8 cellular contexts compared by ENCODE assay signal in the genomic region with DNA sequence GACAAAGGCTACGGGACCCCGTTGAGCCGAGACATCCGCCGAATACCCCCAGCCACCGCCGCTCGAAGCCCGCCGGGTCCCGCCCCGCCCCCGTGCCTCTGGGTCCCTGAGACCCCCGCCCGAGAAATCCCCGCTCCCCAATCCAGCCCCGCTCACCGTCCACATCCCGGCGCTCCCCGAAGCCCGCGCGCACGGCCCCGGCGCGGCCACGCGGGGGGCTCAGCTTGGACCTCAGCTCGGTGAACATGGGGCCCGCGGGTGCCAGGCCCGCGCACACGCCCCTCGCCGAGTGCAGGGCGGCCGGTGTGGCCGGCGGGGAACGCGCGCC. TPM values are rescaled to one million over a fixed set of nuclear protein-coding genes. Genes with fewer than 3 reads are reported as not detected.
DNase-seq lines count a peak whose midpoint lies in the region; ATAC-seq and TF ChIP-seq lines count a peak whose summit lies in the region.

No MANE protein-coding gene starts in this region.

- CTCF ChIA-PET in activated B cell treated with CpG ODN at 0.5 μM for 24 hours (lab: Charles Lee) = interaction anchor here (0.8 to 2.3 kb wide), 4 partner anchors 105 to 442 kb away, joined by 3 to 19 read pairs (median 7); partner anchors contain the start of genes LKAAEAR1 and PTK6

- no peaks in the 10 kb centered on the region for H3K9me3 Mint-ChIP-seq in activated B cell treated with CpG ODN at 0.5 μM for 24 hours

- H3K4me3 ChIP-seq in HAP-1 = peak overlapping the region; percentile 88
- peak overlapping the region; percentile 85 for H3K4me3 ChIP-seq in hepatocyte
- H3K4me3 ChIP-seq in skeletal muscle satellite cell (ENCODE audit: low read length) = peak overlapping the region; percentile 65

- ATAC-seq in activated B cell treated with CpG ODN at 0.5 μM for 24 hours (ENCODE audit: low read depth) = no peak
- ATAC-seq in GM19395 (IDR thresholded peaks at IDR 0.05; ENCODE audit: unreplicated experiment) = no peak
- no peak for ATAC-seq in GM18505 (IDR thresholded peaks at IDR 0.05; ENCODE audit: unreplicated experiment)

- H3K9ac ChIP-seq in skeletal muscle satellite cell (ENCODE audit: low read depth, low read length) = peak overlapping the region; percentile 26

- peak overlapping the region; percentile 97 for H3K4me2 ChIP-seq in hepatocyte
- peak overlapping the region; percentile 84 for H3K4me2 ChIP-seq in skeletal muscle satellite cell (ENCODE audit: low read length)

- H3K4me3 Mint-ChIP-seq in activated B cell treated with CpG ODN at 0.5 μM for 24 hours = peak overlapping the region; percentile 84

- TF ChIP-seq CTCF in activated B cell treated with CpG ODN at 0.5 μM for 24 hours (IDR thresholded peaks at IDR 0.05) (no peak), hepatocyte (IDR thresholded peaks at IDR 0.05; ENCODE audit: poor library complexity) (no peak)

- POLR2A ChIA-PET in activated B cell treated with CpG ODN at 0.5 μM for 24 hours (lab: Charles Lee) = interaction anchor here (0.8 to 3.9 kb wide), 8 partner anchors 23 to 458 kb away, joined by 3 to 28 read pairs (median 8); partner anchors contain the start of genes ARFRP1, OPRL1, PPDPF and PTK6

- intact Hi-C loops in activated B cell treated with CpG ODN at 0.5 μM for 24 hours (cut with micrococcal nuclease) = loop anchor here (1.0 kb wide), 1 partner anchor 459 kb away; the partner anchor contains the start of gene PPDPF

- in situ Hi-C loops in HAP-1 (cut with MboI; ENCODE audit: low sequenced_read_pairs) = loop anchor here (5.0 kb wide), 1 partner anchor 437 kb away; no protein-coding TSS in a partner anchor

- WGBS in hepatocyte (ENCODE audit: low lambda C conversion rate, missing lambda C conversion rate) = 1% methylated on average over 14 of the region's 45 CpGs

- H3K4me1 ChIP-seq in HAP-1 = peaks cover 11% of the 10 kb centered on the region
- peaks cover 31% of the 10 kb centered on the region for H3K4me1 ChIP-seq in hepatocyte (ENCODE audit: insufficient read depth)
- peaks cover 35% of the 10 kb centered on the region for H3K4me1 ChIP-seq in skeletal muscle satellite cell (ENCODE audit: control insufficient read depth, insufficient read depth, low read length)

- no peaks in the 10 kb centered on the region for H3K27me3 Mint-ChIP-seq in activated B cell treated with CpG ODN at 0.5 μM for 24 hours

- H3K79me2 ChIP-seq in hepatocyte = peaks cover 26% of the 10 kb centered on the region

- no peaks in the 10 kb centered on the region for H3K9me2 ChIP-seq in hepatocyte (replicated peaks; ENCODE audit: insufficient read depth)

- peaks cover 27% of the 10 kb centered on the region for H3K36me3 Mint-ChIP-seq in activated B cell treated with CpG ODN at 0.5 μM for 24 hours (ENCODE audit: low read depth)

- peak overlapping the region; percentile 73 for H2AFZ ChIP-seq in hepatocyte

- H3K36me3 ChIP-seq in HAP-1 (replicated peaks) (peaks cover 6% of the 10 kb centered on the region), hepatocyte (replicated peaks; ENCODE audit: insufficient read depth, low read depth) (no peaks in the 10 kb centered on the region), skeletal muscle satellite cell (ENCODE audit: insufficient read depth, low read length) (peaks cover 7% of the 10 kb centered on the region)

- peak overlapping the region; percentile 75 for H3K27ac ChIP-seq in hepatocyte

- peaks cover 48% of the 10 kb centered on the region for H3K4me1 Mint-ChIP-seq in activated B cell treated with CpG ODN at 0.5 μM for 24 hours

- H3K27ac Mint-ChIP-seq in activated B cell treated with CpG ODN at 0.5 μM for 24 hours = peak overlapping the region; percentile 80

- H3K27me3 ChIP-seq in HAP-1 (ENCODE audit: low read depth) (no peaks in the 10 kb centered on the region), hepatocyte (no peaks in the 10 kb centered on the region), skeletal muscle satellite cell (ENCODE audit: control insufficient read depth, insufficient read depth, low read length) (no peaks in the 10 kb centered on the region)

- TF ChIP-seq POLR2A in GM18505 (IDR thresholded peaks at IDR 0.05; ENCODE audit: borderline replicate concordance, extremely low read depth, insufficient read depth, insufficient read length) = no peak

- DNase-seq in HAP-1 (ENCODE audit: low spot score in 2 of 2) (no peak), activated B cell treated with CpG ODN at 0.5 μM for 24 hours (no peak), hepatocyte (ENCODE audit: low spot score) (no peak), NCI-H1417 (lab: John Stamatoyannopoulos, UW) (no peak), NCI-H1694 (lab: John Stamatoyannopoulos, UW) (no peak)

- no peaks in the 10 kb centered on the region for H3K9me3 ChIP-seq in HAP-1
- H3K9me3 ChIP-seq in hepatocyte (ENCODE audit: low read depth) = no peaks in the 10 kb centered on the region
- H3K9me3 ChIP-seq in skeletal muscle satellite cell (replicated peaks; ENCODE audit: low read length) = no peaks in the 10 kb centered on the region

- peaks cover 6% of the 10 kb centered on the region for H4K20me1 ChIP-seq in hepatocyte (ENCODE audit: insufficient read depth, poor library complexity, severe bottlenecking)

RNA-seq across cellular contexts. Expression of gene SAMD10, which starts 0.3 kb away (rescaled TPM):
- total RNA-seq in activated B cell treated with CpG ODN at 0.5 μM for 24 hours (6.8 and 9.0 TPM in 2 replicates), hepatocyte (1.1 and 1.6 TPM in 2 replicates)
- polyA plus RNA-seq in hepatocyte = 11.0 and 11.7 TPM in 2 replicates
- 0.76 and 1.5 TPM in 2 replicates for total RNA-seq in skeletal muscle satellite cell (2012; rRNA removed)

RNA-seq across cellular contexts. Expression of gene PRPF6, which starts 1.7 kb away (rescaled TPM):
- 75.7 and 75.8 TPM in 2 replicates for total RNA-seq in activated B cell treated with CpG ODN at 0.5 μM for 24 hours
- total RNA-seq in hepatocyte = 35.6 and 41.3 TPM in 2 replicates
- 37.3 and 43.1 TPM in 2 replicates for polyA plus RNA-seq in hepatocyte
- 52.7 and 54.6 TPM in 2 replicates for total RNA-seq in skeletal muscle satellite cell (2012; rRNA removed)

RNA-seq across cellular contexts. Expression of gene ZNF512B, which starts 9.5 kb away (rescaled TPM):
- total RNA-seq in activated B cell treated with CpG ODN at 0.5 μM for 24 hours (10.2 and 12.0 TPM in 2 replicates), hepatocyte (11.5 and 13.5 TPM in 2 replicates)
- 10.1 and 12.4 TPM in 2 replicates for polyA plus RNA-seq in hepatocyte
- total RNA-seq in skeletal muscle satellite cell (2012; rRNA removed) = 7.1 and 9.6 TPM in 2 replicates

RNA-seq across cellular contexts. Expression of gene UCKL1, which starts 23.0 kb away (rescaled TPM):
- total RNA-seq in activated B cell treated with CpG ODN at 0.5 μM for 24 hours (43.6 and 49.7 TPM in 2 replicates), hepatocyte (18.5 and 20.0 TPM in 2 replicates)
- 52.2 and 62.9 TPM in 2 replicates for polyA plus RNA-seq in hepatocyte
- 16.5 and 16.6 TPM in 2 replicates for total RNA-seq in skeletal muscle satellite cell (2012; rRNA removed)

RNA-seq across cellular contexts. Expression of gene C20orf204, which starts 56.8 kb away (rescaled TPM):
- total RNA-seq in activated B cell treated with CpG ODN at 0.5 μM for 24 hours = 1.6 and 2.2 TPM in 2 replicates
- total RNA-seq in hepatocyte = 0.57 and 0.72 TPM in 2 replicates
- 0.85 and 1.7 TPM in 2 replicates for polyA plus RNA-seq in hepatocyte
- total RNA-seq in skeletal muscle satellite cell (2012; rRNA removed) = 0.51 and 0.87 TPM in 2 replicates
